ENCODE assay signal across 26 cellular contexts in the genomic region with DNA sequence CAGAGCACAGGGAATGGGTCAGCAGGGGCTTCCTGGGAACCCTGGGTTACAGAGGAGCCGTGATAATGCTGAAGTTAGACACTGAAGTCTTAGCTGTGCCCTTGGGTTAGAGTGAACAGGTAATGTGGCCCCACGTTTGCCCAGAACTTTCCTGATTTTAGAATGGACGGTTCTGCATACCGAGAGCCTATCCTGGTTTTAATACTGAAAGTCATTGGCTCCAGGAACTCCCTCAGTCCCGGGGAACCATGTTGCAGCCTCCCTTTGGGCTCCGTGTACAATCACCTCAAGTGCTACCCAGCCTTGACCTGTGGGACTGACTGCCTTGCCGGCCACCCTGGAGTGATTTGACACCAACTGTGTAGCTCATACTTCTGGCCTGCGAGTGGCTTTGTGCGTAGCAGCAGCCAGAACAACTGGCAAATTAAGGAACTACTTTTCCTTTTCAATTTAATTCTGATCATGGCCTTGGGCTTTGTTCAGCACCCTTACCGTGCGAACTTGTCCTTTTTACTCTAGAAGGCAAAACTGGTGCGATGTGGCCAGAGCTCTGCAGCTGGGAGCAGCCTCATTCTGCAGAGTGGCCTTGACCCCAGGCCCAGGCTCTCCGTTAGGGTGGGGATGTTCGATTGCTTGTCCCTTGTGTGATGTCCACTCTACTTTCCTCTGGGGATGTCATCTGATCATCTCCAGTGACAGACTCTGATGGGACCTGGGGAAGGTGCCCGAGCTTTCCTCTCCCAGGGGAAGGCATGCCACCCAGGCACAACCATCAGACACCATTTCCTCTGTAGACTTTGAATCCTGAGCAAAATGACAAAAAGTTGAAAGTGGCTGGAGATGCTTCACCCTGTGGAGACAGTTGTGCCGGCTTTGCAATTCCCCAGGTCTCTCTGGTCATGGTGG.
"Had no signal": no experiment of that assay in that cellular context is flagged by ENCODE, and none has a peak within 500 bp of the region (broad histone marks: within the 10 kb centered on the region; RNA-seq: fewer than 3 reads in every experiment).

No MANE protein-coding gene starts in this region.

- H3K27me3 ChIP-seq: ascending aorta, body of pancreas had no signal

- DNase-seq: activated CD4-positive, alpha-beta T cell treated with anti-CD3 and anti-CD28 coated beads for 48 hours; activated CD4-positive, alpha-beta T cell treated with anti-CD3 and anti-CD28 coated beads, Interleukin-2, amount 50 U/mL, for 4 hours; activated CD4-positive, CD25-positive, alpha-beta regulatory T cell treated with anti-CD3 and anti-CD28 coated beads, Interleukin-2, amount 50 U/mL, for 72 hours; activated CD8-positive, alpha-beta memory T cell treated with anti-CD3 and anti-CD28 coated beads, Interleukin-2, amount 10 ng/mL, durations not matched to agents 7 days and 5 days; activated CD8-positive, alpha-beta T cell treated with anti-CD3 and anti-CD28 coated beads, Interleukin-2, amount 10 ng/mL, durations not matched to agents 7 days and 5 days; activated effector memory CD4-positive, alpha-beta T cell treated with anti-CD3 and anti-CD28 coated beads, Interleukin-2, amount 50 U/mL, for 16 hours; activated naive CD4-positive, alpha-beta T cell treated with Interleukin-2 at 50 U/mL for 16 hours; activated naive CD8-positive, alpha-beta T cell treated with anti-CD3 and anti-CD28 coated beads, Interleukin-2, amount 50 U/mL, for 24 hours; activated T-cell treated with anti-CD3 and anti-CD28 coated beads, Interleukin-2, amount 50 U/mL, for 4 hours; amniotic stem cell; body of pancreas; Kasumi-1; KBM-7; NCI-H1436 treated with DMSO at 0.1 percent for 48 hours; NCI-H2081; NCI-H510A treated with DMSO at 0.1 percent for 48 hours; NCI-H69; NK-92 treated with Interleukin-12 subunit alpha and Interleukin-12 subunit beta, amount 100 ng/mL, for 24 hours; OCI-M1; SHP77 treated with DMSO at 0.1 percent for 48 hours had no signal

- H3K4me3 ChIP-seq: ascending aorta, body of pancreas had no signal

- ATAC-seq: activated CD8-positive, alpha-beta memory T cell treated with anti-CD3 and anti-CD28 coated beads, Interleukin-2, amount 10 ng/mL, durations not matched to agents 7 days and 5 days; activated CD8-positive, alpha-beta T cell treated with anti-CD3 and anti-CD28 coated beads, Interleukin-2, amount 10 ng/mL, durations not matched to agents 7 days and 5 days; activated naive CD4-positive, alpha-beta T cell treated with anti-CD3 and anti-CD28 coated beads, Interleukin-2, amount 50 U/mL, for 72 hours; activated naive CD8-positive, alpha-beta T cell treated with anti-CD3 and anti-CD28 coated beads, Interleukin-2, amount 50 U/mL, for 24 hours; activated T-cell treated with anti-CD3 and anti-CD28 coated beads, Interleukin-2, amount 50 U/mL, for 4 hours; Panc1; WTC11 had no signal

- H3K36me3 ChIP-seq: ascending aorta had no signal

- H3K27me3 Mint-ChIP-seq: activated CD8-positive, alpha-beta memory T cell treated with anti-CD3 and anti-CD28 coated beads, Interleukin-2, amount 10 ng/mL, durations not matched to agents 7 days and 5 days had no signal

- H3K4me1 ChIP-seq: ascending aorta had no signal

- H3K4me1 Mint-ChIP-seq: activated CD8-positive, alpha-beta memory T cell treated with anti-CD3 and anti-CD28 coated beads, Interleukin-2, amount 10 ng/mL, durations not matched to agents 7 days and 5 days; activated naive CD8-positive, alpha-beta T cell treated with anti-CD3 and anti-CD28 coated beads, Interleukin-2, amount 50 U/mL, for 24 hours; WTC11 had no signal

- H3K27ac Mint-ChIP-seq: activated CD8-positive, alpha-beta memory T cell treated with anti-CD3 and anti-CD28 coated beads, Interleukin-2, amount 10 ng/mL, durations not matched to agents 7 days and 5 days; activated CD8-positive, alpha-beta T cell treated with anti-CD3 and anti-CD28 coated beads, Interleukin-2, amount 10 ng/mL, durations not matched to agents 7 days and 5 days; activated naive CD4-positive, alpha-beta T cell treated with anti-CD3 and anti-CD28 coated beads, Interleukin-2, amount 50 U/mL, for 72 hours; activated naive CD8-positive, alpha-beta T cell treated with anti-CD3 and anti-CD28 coated beads, Interleukin-2, amount 50 U/mL, for 24 hours; T-helper 1 cell treated with Interleukin-12 subunit alpha and Interleukin-12 subunit beta and Interleukin-4 antibody, amounts not matched to agents 30 μg/mL and 1 μg/mL, for 36 hours; WTC11 had no signal

- H3K9me3 ChIP-seq: body of pancreas had no signal

- H3K36me3 Mint-ChIP-seq: activated CD8-positive, alpha-beta memory T cell treated with anti-CD3 and anti-CD28 coated beads, Interleukin-2, amount 10 ng/mL, durations not matched to agents 7 days and 5 days had no signal

- H3K4me3 Mint-ChIP-seq: activated CD8-positive, alpha-beta memory T cell treated with anti-CD3 and anti-CD28 coated beads, Interleukin-2, amount 10 ng/mL, durations not matched to agents 7 days and 5 days; activated CD8-positive, alpha-beta T cell treated with anti-CD3 and anti-CD28 coated beads, Interleukin-2, amount 10 ng/mL, durations not matched to agents 7 days and 5 days; activated naive CD8-positive, alpha-beta T cell treated with anti-CD3 and anti-CD28 coated beads, Interleukin-2, amount 50 U/mL, for 24 hours; activated T-cell treated with anti-CD3 and anti-CD28 coated beads, Interleukin-2, amount 50 U/mL, for 4 hours; T-helper 1 cell treated with Interleukin-12 subunit alpha and Interleukin-12 subunit beta and Interleukin-4 antibody, amounts not matched to agents 30 μg/mL and 1 μg/mL, for 36 hours; WTC11 had no signal

- H3K27ac ChIP-seq: ascending aorta, body of pancreas, RWPE1 had no signal
